ENCODE assay signal across 21 cellular contexts in the genomic region with DNA sequence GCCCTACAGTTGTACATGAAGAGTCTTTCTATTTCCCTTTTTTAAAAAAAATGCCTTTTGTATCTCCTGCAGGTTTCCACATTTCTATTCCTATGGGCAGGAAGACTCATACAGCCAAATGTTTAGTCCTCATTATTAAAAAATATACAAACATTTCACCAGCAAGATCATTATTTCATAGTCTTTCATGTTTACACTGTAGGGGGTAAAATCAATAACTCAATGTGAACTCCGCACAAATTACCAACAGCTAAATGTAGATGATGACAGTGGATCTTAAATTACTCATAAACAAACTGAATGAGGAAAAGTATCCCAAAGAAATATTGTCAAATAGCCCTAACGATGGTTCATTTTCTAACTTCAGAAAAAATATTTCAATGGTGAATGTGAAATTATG.
DNase-seq lines count a peak whose midpoint lies in the region; ATAC-seq, FAIRE-seq and TF ChIP-seq lines count a peak whose summit lies in the region.
"Had no signal": no experiment of that assay in that cellular context is flagged by ENCODE, and none has a peak within 500 bp of the region (broad histone marks: within the 10 kb centered on the region; RNA-seq: fewer than 3 reads in every experiment).

No MANE protein-coding gene starts in this region.

- no peaks in the 10 kb centered on the region for H3K9me2 ChIP-seq in Loucy (replicated peaks; ENCODE audit: low read depth, low read length)

- TF ChIP-seq CTCF in Loucy (conservative IDR thresholded peaks at IDR 0.05; ENCODE audit: low read length), result no peak
- TF ChIP-seq CTCF in gastrocnemius medialis (IDR thresholded peaks at IDR 0.05 in 4 of 5, conservative IDR thresholded peaks at IDR 0.05 in 1 of 5), result no peak
- TF ChIP-seq CTCF in sigmoid colon (IDR thresholded peaks at IDR 0.05), result no peak
- TF ChIP-seq CTCF in nephron progenitor cell (IDR thresholded peaks at IDR 0.05), result no peak
- TF ChIP-seq CTCF in esophagus muscularis mucosa (IDR thresholded peaks at IDR 0.05), result no peak

- TF ChIP-seq POLR2A in gastrocnemius medialis (IDR thresholded peaks at IDR 0.05), result no peak
- no peak for TF ChIP-seq POLR2A in sigmoid colon (IDR thresholded peaks at IDR 0.05)
- TF ChIP-seq POLR2A in esophagus muscularis mucosa (IDR thresholded peaks at IDR 0.05; ENCODE audit: low read depth), result no peak

- no peaks in the 10 kb centered on the region for H3K79me2 ChIP-seq in Loucy (ENCODE audit: insufficient read depth, low read length)

- H4K20me1 ChIP-seq in Loucy (ENCODE audit: insufficient read depth, low read length, poor library complexity, severe bottlenecking), result peaks cover 24% of the 10 kb centered on the region

- H3K27me3 ChIP-seq in Loucy (ENCODE audit: insufficient read depth, low read length, poor library complexity, severe bottlenecking), result no peaks in the 10 kb centered on the region
- no peaks in the 10 kb centered on the region for H3K27me3 ChIP-seq in gastrocnemius medialis
- no peaks in the 10 kb centered on the region for H3K27me3 ChIP-seq in sigmoid colon
- no peaks in the 10 kb centered on the region for H3K27me3 ChIP-seq in esophagus muscularis mucosa

- no peak for ATAC-seq in gastrocnemius medialis
- ATAC-seq: GM12878, PC-3 had no signal

- H3K9me3 ChIP-seq in Loucy (ENCODE audit: insufficient read depth, low read depth, low read length) (no peaks in the 10 kb centered on the region), gastrocnemius medialis (no peaks in the 10 kb centered on the region), sigmoid colon (no peaks in the 10 kb centered on the region), esophagus muscularis mucosa (no peaks in the 10 kb centered on the region)

- no peak overlapping the region for H3K27ac Mint-ChIP-seq in nephron progenitor cell
- H3K27ac Mint-ChIP-seq: GM23338 had no signal

- intact Hi-C loops in gastrocnemius medialis (cut with DNase I; ENCODE audit: low total_unique reads) (no loop called here), sigmoid colon (cut with DNase I) (no loop called here), esophagus muscularis mucosa (cut with DNase I) (no loop called here)

- peaks cover 3% of the 10 kb centered on the region for H3K27me3 Mint-ChIP-seq in nephron progenitor cell (ENCODE audit: low read depth, poor library complexity)

- no peak overlapping the region for H2AFZ ChIP-seq in Loucy (ENCODE audit: low read length)
- H2AFZ ChIP-seq: GM23338 had no signal

- FAIRE-seq in islet of Langerhans (lab: Jason Lieb, UNC), result peak; percentile 68
- FAIRE-seq: GM12878 had no signal

- H3K36me3 ChIP-seq in Loucy (ENCODE audit: insufficient read depth, low read length), result no peaks in the 10 kb centered on the region
- no peaks in the 10 kb centered on the region for H3K36me3 ChIP-seq in gastrocnemius medialis
- H3K36me3 ChIP-seq in sigmoid colon, result no peaks in the 10 kb centered on the region
- H3K36me3 ChIP-seq in esophagus muscularis mucosa, result no peaks in the 10 kb centered on the region

- H3K9me3 Mint-ChIP-seq in nephron progenitor cell, result peaks cover 4% of the 10 kb centered on the region
- H3K9me3 Mint-ChIP-seq: GM23338 had no signal

- DNase-seq in NCI-H146 (lab: John Stamatoyannopoulos, UW) (peak; percentile 3), NCI-H146 treated with DMSO at 0.1 percent for 48 hours (lab: John Stamatoyannopoulos, UW; ENCODE audit: unreplicated experiment) (no peak), gastrocnemius medialis (no peak), sigmoid colon (no peak), nephron progenitor cell (no peak), esophagus muscularis mucosa (ENCODE audit: extremely low spot score) (no peak)
- DNase-seq: DND-41, GDM1, IMR-90, Kasumi-1, NCI-H1105 treated with DMSO at 0.1 percent for 48 hours, NCI-H187 treated with DMSO at 0.1 percent for 48 hours, NCI-H446 treated with DMSO at 0.1 percent for 48 hours, NCI-H774, PC-3 had no signal

- no peak overlapping the region for H3K9ac ChIP-seq in Loucy (ENCODE audit: low read depth, low read length, poor library complexity, severe bottlenecking)

- peaks cover 33% of the 10 kb centered on the region for H3K4me1 ChIP-seq in Loucy (ENCODE audit: insufficient read depth, low read length, poor library complexity, severe bottlenecking)
- peaks cover 10 to 25% of the 10 kb centered on the region in 2 donors for H3K4me1 ChIP-seq in gastrocnemius medialis
- H3K4me1 ChIP-seq in sigmoid colon, result no peaks in the 10 kb centered on the region
- peaks cover 0 to 33% (median 2%) of the 10 kb centered on the region in 4 donors for H3K4me1 ChIP-seq in esophagus muscularis mucosa

- H3K4me1 Mint-ChIP-seq in nephron progenitor cell, result peaks cover 51% of the 10 kb centered on the region

- no peak for TF ChIP-seq EP300 in sigmoid colon (IDR thresholded peaks at IDR 0.05)
- no peak for TF ChIP-seq EP300 in esophagus muscularis mucosa (IDR thresholded peaks at IDR 0.05)

- H3K4me3 Mint-ChIP-seq in nephron progenitor cell, result no peak overlapping the region
- H3K4me3 Mint-ChIP-seq: GM23338 had no signal

- H3F3A ChIP-seq in Loucy (ENCODE audit: low read depth), result no peaks in the 10 kb centered on the region

- 91 to 95% methylated on average over 2 of the region's 2 CpGs for WGBS in sigmoid colon, 2 donors
- 91% methylated on average over 2 of the region's 2 CpGs for WGBS in esophagus muscularis mucosa

- no peak overlapping the region for H3K4me3 ChIP-seq in Loucy (ENCODE audit: low read length, poor library complexity, severe bottlenecking)
- H3K4me3 ChIP-seq in gastrocnemius medialis, result no peak overlapping the region
- H3K4me3 ChIP-seq in sigmoid colon, result no peak overlapping the region
- no peak overlapping the region for H3K4me3 ChIP-seq in esophagus muscularis mucosa
- H3K4me3 ChIP-seq: GM12878, GM23338, SK-N-MC had no signal

- in situ Hi-C loops in gastrocnemius medialis (cut with MboI; ENCODE audit: low sequenced_read_pairs in 4 of 4), result no loop called here

- H3K36me3 Mint-ChIP-seq in nephron progenitor cell (ENCODE audit: low read depth), result peaks cover 5% of the 10 kb centered on the region

- H3K27ac ChIP-seq in gastrocnemius medialis (peak overlapping the region in 3 of 4 donors; percentile 5 to 58 (median 33)), sigmoid colon (no peak overlapping the region), esophagus muscularis mucosa (replicated peaks in 1 of 4) (no peak overlapping the region)
- H3K27ac ChIP-seq: 22Rv1 had no signal

- peak overlapping the region; percentile 43 for H3K4me2 ChIP-seq in Loucy (ENCODE audit: low read depth, low read length, poor library complexity, severe bottlenecking)
- H3K4me2 ChIP-seq: GM23338 had no signal

Comparison
In these comparisons a context has a peak if more than half of its experiments do, and no peak if none do; other contexts are left out.
1. H3K27ac ChIP-seq: peak in gastrocnemius medialis (3 of 4); none in sigmoid colon (0 of 4) and esophagus muscularis mucosa (0 of 4).